22 cellular contexts compared by ENCODE assay signal in the genomic region with DNA sequence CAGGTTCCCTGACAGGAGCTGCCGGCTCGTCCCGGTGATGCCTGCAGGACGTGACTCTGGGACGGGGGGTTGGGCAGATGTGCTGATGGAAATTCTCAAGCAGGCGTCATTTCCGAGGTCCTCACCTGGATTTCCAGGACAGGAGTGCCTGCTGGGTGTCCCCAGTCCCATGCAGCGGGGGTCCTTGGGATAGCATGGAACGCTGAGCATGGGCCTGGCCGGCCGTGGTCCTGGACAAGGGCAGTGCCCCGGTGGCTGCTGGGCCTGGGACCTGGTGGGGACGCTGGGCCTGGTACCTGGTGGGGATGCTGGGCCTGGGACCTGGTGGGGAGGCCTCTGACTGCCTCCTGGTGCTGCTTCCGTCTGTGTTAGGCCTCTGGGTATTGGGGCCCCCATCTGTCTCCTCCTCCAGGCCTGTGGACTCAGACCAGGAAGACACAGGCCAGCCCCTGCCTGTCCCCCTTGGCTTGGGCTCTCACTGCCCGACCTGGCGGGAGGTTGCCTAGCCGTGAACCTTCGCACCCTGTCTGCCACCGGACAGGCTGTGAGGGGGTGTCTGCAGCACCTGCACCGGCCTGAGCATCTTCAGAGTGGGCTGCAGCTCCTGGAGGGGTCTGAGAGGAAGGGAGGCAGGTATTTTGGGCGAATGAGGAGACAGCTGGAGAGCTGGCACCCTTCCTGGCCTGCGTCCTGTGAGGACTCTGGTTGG. TPM values are rescaled to one million over a fixed set of nuclear protein-coding genes. Genes with fewer than 3 reads are reported as not detected.
DNase-seq lines count a peak whose midpoint lies in the region; ATAC-seq and TF ChIP-seq lines count a peak whose summit lies in the region.
"Had no signal": no experiment of that assay in that cellular context is flagged by ENCODE, and none has a peak within 500 bp of the region (broad histone marks: within the 10 kb centered on the region; RNA-seq: fewer than 3 reads in every experiment).

No MANE protein-coding gene starts in this region.

- no peaks in the 10 kb centered on the region for H3K9me3 Mint-ChIP-seq in stimulated activated effector memory CD8-positive, alpha-beta T cell treated with anti-CD3 and anti-CD28 coated beads, Interleukin-12 subunit alpha, Interleukin-12 subunit beta, amount 100 ng/mL, for 72 hours
- H3K9me3 Mint-ChIP-seq in naive thymus-derived CD4-positive, alpha-beta T cell, result no peaks in the 10 kb centered on the region
- H3K9me3 Mint-ChIP-seq: CD4-positive, alpha-beta memory T cell had no signal

- no peaks in the 10 kb centered on the region for H3K27me3 ChIP-seq in fibroblast of lung (ENCODE audit: control insufficient read depth, insufficient read depth, low read length)
- H3K27me3 ChIP-seq in naive thymus-derived CD4-positive, alpha-beta T cell (ENCODE audit: control insufficient read depth in 2 of 2, insufficient read depth in 2 of 2, low read length in 2 of 2), result no peaks in the 10 kb centered on the region

- H2AFZ ChIP-seq in fibroblast of lung (ENCODE audit: low read length), result no peak overlapping the region
- H2AFZ ChIP-seq: GM23248 had no signal

- peaks cover 59% of the 10 kb centered on the region for H3K36me3 Mint-ChIP-seq in stimulated activated effector memory CD8-positive, alpha-beta T cell treated with anti-CD3 and anti-CD28 coated beads, Interleukin-12 subunit alpha, Interleukin-12 subunit beta, amount 100 ng/mL, for 72 hours
- H3K36me3 Mint-ChIP-seq in naive thymus-derived CD4-positive, alpha-beta T cell, result peaks cover 4 to 20% (median 9%) of the 10 kb centered on the region in 5 donors

- H3K27ac ChIP-seq in RWPE1 (peak overlapping the region; percentile 18), caudate nucleus (ENCODE audit: low read depth, low read length) (peak overlapping the region; percentile 62), fibroblast of lung (ENCODE audit: insufficient read depth, low read length) (no peak overlapping the region)
- H3K27ac ChIP-seq in naive thymus-derived CD4-positive, alpha-beta T cell (ENCODE audit: low read depth, low read length), result no peak overlapping the region
- H3K27ac ChIP-seq: A549, GM23248 had no signal

- H3K36me3 ChIP-seq in fibroblast of lung (ENCODE audit: control insufficient read depth, insufficient read depth, low read length), result peaks cover 31% of the 10 kb centered on the region
- peaks cover 0 to 76% (median 4%) of the 10 kb centered on the region in 3 experiments for H3K36me3 ChIP-seq in naive thymus-derived CD4-positive, alpha-beta T cell (ENCODE audit: control insufficient read depth in 2 of 3, insufficient read depth in 3 of 3, low read length in 3 of 3)

- TF ChIP-seq CTCF in RWPE1 (conservative IDR thresholded peaks at IDR 0.05; ENCODE audit: low read depth) (no peak), fibroblast of lung (conservative IDR thresholded peaks at IDR 0.05 in 1 of 2, IDR thresholded peaks at IDR 0.05 in 1 of 2; ENCODE audit: low read depth in 1 of 2, low read length in 2 of 2) (no peak)

- H3K4me3 Mint-ChIP-seq in stimulated activated effector memory CD8-positive, alpha-beta T cell treated with anti-CD3 and anti-CD28 coated beads, Interleukin-12 subunit alpha, Interleukin-12 subunit beta, amount 100 ng/mL, for 72 hours, result no peak overlapping the region
- H3K4me3 Mint-ChIP-seq in naive thymus-derived CD4-positive, alpha-beta T cell, result no peak overlapping the region
- H3K4me3 Mint-ChIP-seq: CD4-positive, alpha-beta memory T cell had no signal

- POLR2A ChIA-PET in RWPE1 (lab: Yijun Ruan, JAX; ENCODE audit: low non-redundant PET), result interaction anchor here (1.6 kb wide), 1 partner anchor 18 kb away, joined by 3 read pairs; no protein-coding TSS in a partner anchor
- POLR2A ChIA-PET in naive thymus-derived CD4-positive, alpha-beta T cell (lab: Charles Lee), result interaction anchor here (0.8 kb wide), 1 partner anchor 11 kb away, joined by 3 read pairs; no protein-coding TSS in a partner anchor

- ATAC-seq in stimulated activated effector memory CD8-positive, alpha-beta T cell treated with anti-CD3 and anti-CD28 coated beads, Interleukin-12 subunit alpha, Interleukin-12 subunit beta, amount 100 ng/mL, for 72 hours, result peak; percentile 20
- no peak for ATAC-seq in naive thymus-derived CD4-positive, alpha-beta T cell
- no peak for ATAC-seq in HG02642 (IDR thresholded peaks at IDR 0.05; ENCODE audit: poor library complexity, unreplicated experiment)
- ATAC-seq: GM12878 had no signal

- DNase-seq in RWPE1 (ENCODE audit: low spot score) (no peak), caudate nucleus (lab: John Stamatoyannopoulos, UW) (no peak), fibroblast of lung (ENCODE audit: low read depth in 2 of 2) (no peak), NCI-H526 (lab: John Stamatoyannopoulos, UW) (no peak), COLO829 (ENCODE audit: low spot score) (no peak)
- no peak for DNase-seq in stimulated activated effector memory CD8-positive, alpha-beta T cell treated with anti-CD3 and anti-CD28 coated beads, Interleukin-12 subunit alpha, Interleukin-12 subunit beta, amount 100 ng/mL, for 72 hours (ENCODE audit: low spot score in 2 of 2)
- DNase-seq in naive thymus-derived CD4-positive, alpha-beta T cell, result no peak
- DNase-seq: 8988T; ACHN; AML-193; Caco-2; CD4-positive, alpha-beta memory T cell; DMS153; EL; GDM1; GM23248; HCEC 1CT had no signal

- no peaks in the 10 kb centered on the region for H4K20me1 ChIP-seq in fibroblast of lung (ENCODE audit: control insufficient read depth, extremely low read depth, insufficient read depth, low read length)

- peaks cover 5% of the 10 kb centered on the region for H3K4me1 ChIP-seq in fibroblast of lung (ENCODE audit: control insufficient read depth, extremely low read depth, insufficient read depth, low read length)
- peaks cover 0 to 2% of the 10 kb centered on the region in 2 donors for H3K4me1 ChIP-seq in naive thymus-derived CD4-positive, alpha-beta T cell (ENCODE audit: control insufficient read depth in 2 of 2, insufficient read depth in 2 of 2, low read length in 2 of 2)

- H3K9ac ChIP-seq in fibroblast of lung (ENCODE audit: insufficient read depth, low read length), result peak overlapping the region; percentile 7
- H3K9ac ChIP-seq: GM23248 had no signal

- no peak overlapping the region for H3K27ac Mint-ChIP-seq in stimulated activated effector memory CD8-positive, alpha-beta T cell treated with anti-CD3 and anti-CD28 coated beads, Interleukin-12 subunit alpha, Interleukin-12 subunit beta, amount 100 ng/mL, for 72 hours
- no peak overlapping the region for H3K27ac Mint-ChIP-seq in naive thymus-derived CD4-positive, alpha-beta T cell

- no peaks in the 10 kb centered on the region for H3K9me3 ChIP-seq in fibroblast of lung (ENCODE audit: control insufficient read depth, insufficient read depth, low read depth, low read length)
- H3K9me3 ChIP-seq in naive thymus-derived CD4-positive, alpha-beta T cell (ENCODE audit: control insufficient read depth in 2 of 3, low read length in 3 of 3), result no peaks in the 10 kb centered on the region
- H3K9me3 ChIP-seq: A549, Caco-2 had no signal

- no peaks in the 10 kb centered on the region for H3K27me3 Mint-ChIP-seq in naive thymus-derived CD4-positive, alpha-beta T cell
- H3K27me3 Mint-ChIP-seq: CD4-positive, alpha-beta memory T cell had no signal

- peaks cover 26% of the 10 kb centered on the region for H3K79me2 ChIP-seq in fibroblast of lung (ENCODE audit: control insufficient read depth, insufficient read depth, low read length)

- no peak overlapping the region for H3K4me3 ChIP-seq in fibroblast of lung (replicated peaks in 1 of 4; ENCODE audit: control extremely low read depth in 1 of 4, insufficient read depth in 1 of 4, low read depth in 3 of 4, low read length in 4 of 4)
- H3K4me3 ChIP-seq in naive thymus-derived CD4-positive, alpha-beta T cell (ENCODE audit: low read length), result no peak overlapping the region
- H3K4me3 ChIP-seq: A549, GM12878, GM23248 had no signal

- H3K4me1 Mint-ChIP-seq in stimulated activated effector memory CD8-positive, alpha-beta T cell treated with anti-CD3 and anti-CD28 coated beads, Interleukin-12 subunit alpha, Interleukin-12 subunit beta, amount 100 ng/mL, for 72 hours, result peaks cover 16% of the 10 kb centered on the region
- H3K4me1 Mint-ChIP-seq in naive thymus-derived CD4-positive, alpha-beta T cell, result peaks cover 0 to 15% (median 12%) of the 10 kb centered on the region in 7 donors

- CTCF ChIA-PET in RWPE1 (lab: Yijun Ruan, JAX), result no interaction called here
- CTCF ChIA-PET in naive thymus-derived CD4-positive, alpha-beta T cell (lab: Charles Lee), result no interaction called here

- intact Hi-C loops in naive thymus-derived CD4-positive, alpha-beta T cell (cut with micrococcal nuclease), result no loop called here

- no peak overlapping the region for H3K4me2 ChIP-seq in fibroblast of lung (ENCODE audit: extremely low read depth, insufficient read depth, low read length)
- H3K4me2 ChIP-seq: A549 had no signal

RNA-seq across cellular contexts. Expression of gene RTEL1, which starts 6.2 kb away (rescaled TPM):
- total RNA-seq in fibroblast of lung, result 8.5 and 12.4 TPM in 2 replicates
- 4.7 and 11.5 TPM in 2 replicates for polyA plus RNA-seq in fibroblast of lung
- polyA plus RNA-seq in fibroblast of lung (2012), result 7.0 and 13.8 TPM in 2 replicates
- polyA minus RNA-seq in fibroblast of lung (ENCODE audit: low replicate concordance), result 20.4 and 77.8 TPM in 2 replicates
- total RNA-seq in naive thymus-derived CD4-positive, alpha-beta T cell, result 10 to 100 TPM; 28.4 to 47.2 (median 32.4) TPM
- polyA plus RNA-seq in naive thymus-derived CD4-positive, alpha-beta T cell, result 1 to 10 TPM; 1.9 to 8.6 TPM

RNA-seq across cellular contexts. Expression of gene STMN3, which starts 11.1 kb away (rescaled TPM):
- total RNA-seq in fibroblast of lung, result 16.4 and 34.3 TPM in 2 replicates
- polyA plus RNA-seq in fibroblast of lung, result 3.7 and 27.4 TPM in 2 replicates
- polyA plus RNA-seq in fibroblast of lung (2012), result 6.8 and 60.2 TPM in 2 replicates
- polyA minus RNA-seq in fibroblast of lung (ENCODE audit: low replicate concordance), result 10.4 and 96.0 TPM in 2 replicates
- 100 to 1,000 TPM in 2 of 5 experiments, 10 to 100 TPM in 3; 34.2 to 122 (median 70.3) TPM for total RNA-seq in naive thymus-derived CD4-positive, alpha-beta T cell
- 10 to 100 TPM; 33.5 to 37.0 TPM for polyA plus RNA-seq in naive thymus-derived CD4-positive, alpha-beta T cell

RNA-seq across cellular contexts. Expression of gene TNFRSF6B, which starts 32.2 kb away (rescaled TPM):
- total RNA-seq in fibroblast of lung, result 6.7 and 35.2 TPM in 2 replicates
- 3.8 and 5.7 TPM in 2 replicates for polyA plus RNA-seq in fibroblast of lung
- polyA plus RNA-seq in fibroblast of lung (2012), result 4.9 and 14.5 TPM in 2 replicates
- polyA minus RNA-seq in fibroblast of lung (ENCODE audit: low replicate concordance), result 1.9 and 2.9 TPM in 2 replicates
- total RNA-seq in naive thymus-derived CD4-positive, alpha-beta T cell, result under 1 TPM in 1 of 5 experiments, not detected in 4; 0.74 TPM
- polyA plus RNA-seq in naive thymus-derived CD4-positive, alpha-beta T cell, result under 1 TPM in 1 of 2 donors, not detected in 1; 0.22 TPM
- total RNA-seq: Caco-2; CD4-positive, alpha-beta memory T cell; H1; H7 had no signal
- polyA plus RNA-seq: CD4-positive, alpha-beta memory T cell had no signal

RNA-seq across cellular contexts. Expression of gene GMEB2, which starts 37.4 kb away (rescaled TPM):
- total RNA-seq in fibroblast of lung, result 7.4 and 10.9 TPM in 2 replicates
- 6.3 and 7.9 TPM in 2 replicates for polyA plus RNA-seq in fibroblast of lung
- 7.2 and 8.5 TPM in 2 replicates for polyA plus RNA-seq in fibroblast of lung (2012)
- 9.4 and 10.5 TPM in 2 replicates for polyA minus RNA-seq in fibroblast of lung (ENCODE audit: low replicate concordance)
- 10 to 100 TPM; 17.4 to 30.2 (median 24.6) TPM for total RNA-seq in naive thymus-derived CD4-positive, alpha-beta T cell
- polyA plus RNA-seq in naive thymus-derived CD4-positive, alpha-beta T cell, result 10 to 100 TPM; 11.0 to 21.9 TPM

RNA-seq across cellular contexts. Expression of gene ARFRP1, which starts 43.5 kb away (rescaled TPM):
- 24.7 and 35.0 TPM in 2 replicates for total RNA-seq in fibroblast of lung
- polyA plus RNA-seq in fibroblast of lung, result 32.2 and 34.6 TPM in 2 replicates
- 36.3 and 40.1 TPM in 2 replicates for polyA plus RNA-seq in fibroblast of lung (2012)
- polyA minus RNA-seq in fibroblast of lung (ENCODE audit: low replicate concordance), result 10.0 and 12.5 TPM in 2 replicates
- 10 to 100 TPM; 55.4 to 92.1 (median 66.2) TPM for total RNA-seq in naive thymus-derived CD4-positive, alpha-beta T cell
- polyA plus RNA-seq in naive thymus-derived CD4-positive, alpha-beta T cell, result 100 to 1,000 TPM in 1 of 2 donors, 10 to 100 TPM in 1; 89.1 to 108 TPM

Comparison
In these comparisons a context has a peak if more than half of its experiments do, and no peak if none do; other contexts are left out.
1. H3K27ac ChIP-seq: peak in RWPE1 (single experiment) and caudate nucleus (single experiment); none in fibroblast of lung (single experiment) and naive thymus-derived CD4-positive, alpha-beta T cell (single experiment).